Comparison of ENCODE assay signal across 23 cellular contexts in genomic region chr15:92455271-92455670, GRCh38.
"Had no signal": no experiment of that assay in that cellular context is flagged by ENCODE, and none has a peak within 500 bp of the region (broad histone marks: within the 10 kb centered on the region; RNA-seq: fewer than 3 reads in every experiment).

No MANE protein-coding gene starts in this region.

- DNase-seq: colonic mucosa; cortex of kidney; effector CD8-positive, alpha-beta T cell; effector memory CD8-positive, alpha-beta T cell; endodermal cell; erythroblast; esophagus squamous epithelium; foreskin fibroblast; foreskin melanocyte; gastrocnemius medialis; glutamatergic neuron; heart left ventricle; immature natural killer cell; islet precursor cell; kidney; kidney glomerular epithelial cell; left colon; left ventricle myocardium inferior; mammary epithelial cell; mesendoderm; midbrain had no signal

- ATAC-seq: effector memory CD8-positive, alpha-beta T cell; esophagus mucosa; gastrocnemius medialis; heart left ventricle; left colon; left lobe of liver had no signal
